ENCODE assay signal across 25 cellular contexts in the genomic region with DNA sequence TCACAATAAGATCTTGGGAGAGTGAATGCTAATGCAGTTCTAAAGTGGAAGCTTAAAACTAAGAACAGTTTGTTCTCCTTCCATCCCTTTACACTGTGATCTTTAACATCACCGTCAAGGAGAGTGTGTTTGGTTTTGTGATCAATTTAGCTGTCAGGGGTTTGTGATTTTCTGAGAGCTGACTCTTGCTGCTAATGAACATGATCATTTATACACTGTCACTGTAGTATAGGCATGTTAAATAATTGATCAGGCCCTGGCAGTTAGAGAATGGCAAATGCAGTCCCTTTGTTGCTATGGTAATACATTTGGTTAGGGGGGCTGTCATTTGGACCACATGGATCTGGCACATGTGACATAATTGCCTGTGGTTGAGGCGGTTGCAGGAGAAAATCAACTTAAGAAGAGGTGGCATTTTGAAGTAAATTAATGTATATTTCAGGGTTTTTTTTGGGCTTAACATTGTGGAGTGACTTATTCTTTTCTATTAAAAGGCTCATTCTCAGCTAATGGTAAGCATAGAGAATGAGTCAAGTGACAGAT.
"Had no signal": no experiment of that assay in that cellular context is flagged by ENCODE, and none has a peak within 500 bp of the region (broad histone marks: within the 10 kb centered on the region; RNA-seq: fewer than 3 reads in every experiment).

No MANE protein-coding gene starts in this region.

- H3K27ac Mint-ChIP-seq: naive thymus-derived CD8-positive, alpha-beta T cell; stimulated activated memory B cell treated with anti-CD40 and anti-IgM and Interleukin-4, amounts not matched to agents 10 μg/mL and 1 μg/mL and 100 μg/mL, for 72 hours; stimulated activated naive CD8-positive, alpha-beta T cell treated with anti-CD3 and anti-CD28 coated beads, Interleukin-15, amount 100 ng/mL, for 72 hours; T-helper 2 cell treated with Interferon-gamma antibody and Interleukin-4, amounts not matched to agents 5 μg/mL and 100 μg/mL, for 36 hours had no signal

- H3K9me3 ChIP-seq: esophagus squamous epithelium, left lung, lower lobe of right lung, sigmoid colon, tibial artery, upper lobe of right lung had no signal

- H3K27me3 ChIP-seq: esophagus squamous epithelium, left lung, sigmoid colon, tibial artery, upper lobe of right lung had no signal

- H3K4me3 ChIP-seq: esophagus squamous epithelium, left lung, lower lobe of right lung, sigmoid colon, tibial artery, upper lobe of right lung had no signal

- H3K4me3 Mint-ChIP-seq: naive thymus-derived CD8-positive, alpha-beta T cell; stimulated activated memory B cell treated with anti-CD40 and anti-IgM and Interleukin-4, amounts not matched to agents 10 μg/mL and 1 μg/mL and 100 μg/mL, for 72 hours; stimulated activated naive CD8-positive, alpha-beta T cell treated with anti-CD3 and anti-CD28 coated beads, Interleukin-15, amount 100 ng/mL, for 72 hours; T-helper 2 cell treated with Interferon-gamma antibody and Interleukin-4, amounts not matched to agents 5 μg/mL and 100 μg/mL, for 36 hours had no signal

- H3K27ac ChIP-seq: esophagus squamous epithelium, left lung, lower lobe of right lung, sigmoid colon, tibial artery, upper lobe of right lung had no signal

- ATAC-seq: left lung; lower lobe of right lung; naive thymus-derived CD8-positive, alpha-beta T cell; stimulated activated memory B cell treated with anti-CD40 and anti-IgM and Interleukin-4, amounts not matched to agents 10 μg/mL and 1 μg/mL and 100 μg/mL, for 72 hours; stimulated activated naive CD8-positive, alpha-beta T cell treated with anti-CD3 and anti-CD28 coated beads, Interleukin-15, amount 100 ng/mL, for 72 hours; upper lobe of right lung had no signal

- DNase-seq: activated CD4-positive, alpha-beta T cell treated with anti-CD3 and anti-CD28 coated beads for 4 hours; activated CD4-positive, alpha-beta T cell treated with anti-CD3 and anti-CD28 coated beads, Interleukin-2, amount 50 U/mL, for 4 hours; activated gamma-delta T cell; activated naive CD4-positive, alpha-beta T cell treated with anti-CD3 and anti-CD28 coated beads, Interleukin-2, amount 50 U/mL, for 16 hours; activated T-cell treated with anti-CD3 and anti-CD28 coated beads for 4 hours; amniotic stem cell; central memory CD4-positive, alpha-beta T cell; esophagus squamous epithelium; foreskin melanocyte; left lung; lower lobe of right lung; mesenchymal stem cell; naive thymus-derived CD8-positive, alpha-beta T cell; posterior cingulate gyrus; sigmoid colon; small intestine; stimulated activated CD4-positive, alpha-beta T cell treated with anti-CD3 and anti-CD28 coated beads, Interleukin-4, amount 100 ng/mL, for 4 hours; stimulated activated CD8-positive, alpha-beta memory T cell treated with anti-CD3 and anti-CD28 coated beads, Interleukin-4, amount 100 ng/mL, for 48 hours; stimulated activated naive CD8-positive, alpha-beta T cell treated with anti-CD3 and anti-CD28 coated beads, Interleukin-15, amount 100 ng/mL, for 72 hours; substantia nigra; T-helper 1 cell; tibial artery; upper lobe of right lung had no signal

- H3K36me3 Mint-ChIP-seq: naive thymus-derived CD8-positive, alpha-beta T cell; stimulated activated memory B cell treated with anti-CD40 and anti-IgM and Interleukin-4, amounts not matched to agents 10 μg/mL and 1 μg/mL and 100 μg/mL, for 72 hours had no signal

- H3K36me3 ChIP-seq: esophagus squamous epithelium, left lung, lower lobe of right lung, sigmoid colon, tibial artery, upper lobe of right lung had no signal

- H3K4me1 Mint-ChIP-seq: stimulated activated memory B cell treated with anti-CD40 and anti-IgM and Interleukin-4, amounts not matched to agents 10 μg/mL and 1 μg/mL and 100 μg/mL, for 72 hours had no signal

- H3K27me3 Mint-ChIP-seq: stimulated activated naive CD8-positive, alpha-beta T cell treated with anti-CD3 and anti-CD28 coated beads, Interleukin-15, amount 100 ng/mL, for 72 hours had no signal

- H3K9me3 Mint-ChIP-seq: naive thymus-derived CD8-positive, alpha-beta T cell; stimulated activated memory B cell treated with anti-CD40 and anti-IgM and Interleukin-4, amounts not matched to agents 10 μg/mL and 1 μg/mL and 100 μg/mL, for 72 hours; stimulated activated naive CD8-positive, alpha-beta T cell treated with anti-CD3 and anti-CD28 coated beads, Interleukin-15, amount 100 ng/mL, for 72 hours; T-helper 2 cell treated with Interferon-gamma antibody and Interleukin-4, amounts not matched to agents 5 μg/mL and 100 μg/mL, for 36 hours had no signal

- H3K4me1 ChIP-seq: left lung, lower lobe of right lung, sigmoid colon, tibial artery, upper lobe of right lung had no signal
